9 cellular contexts compared by ENCODE assay signal in the genomic region with DNA sequence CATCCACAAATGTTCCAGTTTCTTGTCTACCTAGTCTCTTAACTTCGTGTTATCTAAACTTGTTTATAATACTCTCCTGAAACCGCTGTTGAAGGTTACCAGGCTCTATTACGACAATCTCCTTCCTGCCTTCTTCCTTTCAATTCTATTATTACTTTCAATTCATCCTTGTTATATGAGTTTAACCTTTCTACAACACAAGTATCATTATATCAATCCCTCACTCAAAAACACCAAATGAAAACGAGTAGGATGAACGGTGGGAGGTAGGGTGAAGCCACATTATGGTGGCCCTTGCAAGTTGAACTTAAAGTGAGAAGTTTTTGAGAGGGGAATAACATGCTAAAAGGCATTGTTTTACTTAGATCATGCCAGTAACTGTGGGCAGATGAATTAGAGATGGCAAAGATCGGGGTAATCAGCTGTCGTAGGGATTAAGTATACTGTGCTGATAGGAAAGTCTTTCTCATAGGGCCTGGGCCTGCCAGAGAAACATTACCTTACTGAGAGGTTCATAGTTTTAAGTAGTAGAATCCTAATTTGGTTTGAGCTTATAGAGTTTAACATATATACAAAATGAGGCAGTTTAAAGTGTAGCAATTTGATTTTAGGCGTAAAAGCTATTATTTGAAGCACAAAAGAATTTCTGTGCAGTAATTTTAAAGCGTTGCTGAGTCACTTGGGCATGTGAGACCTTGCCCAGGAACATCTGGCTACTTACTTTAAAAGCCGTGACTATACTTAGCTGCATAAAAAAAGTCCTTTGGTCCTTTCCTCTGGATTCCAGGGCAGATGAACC. TPM values are rescaled to one million over a fixed set of nuclear protein-coding genes. Genes with fewer than 3 reads are reported as not detected.
DNase-seq lines count a peak whose midpoint lies in the region; ATAC-seq and TF ChIP-seq lines count a peak whose summit lies in the region.
"Had no signal": no experiment of that assay in that cellular context is flagged by ENCODE, and none has a peak within 500 bp of the region (broad histone marks: within the 10 kb centered on the region; RNA-seq: fewer than 3 reads in every experiment).

No MANE protein-coding gene starts in this region.

- H3K27ac ChIP-seq in left ventricle myocardium inferior (replicated peaks) (peak overlapping the region; percentile 58), right atrium auricular region (no peak overlapping the region), PC-9 (no peak overlapping the region), gastroesophageal sphincter (no peak overlapping the region)
- no peak overlapping the region for H3K27ac ChIP-seq in effector memory CD4-positive, alpha-beta T cell (ENCODE audit: insufficient read depth, low read length, poor library complexity, severe bottlenecking)

- no peak for TF ChIP-seq EP300 in gastroesophageal sphincter (IDR thresholded peaks at IDR 0.05)

- no peak for TF ChIP-seq CTCF in left ventricle myocardium inferior (IDR thresholded peaks at IDR 0.05; ENCODE audit: borderline replicate concordance)
- TF ChIP-seq CTCF in right atrium auricular region (IDR thresholded peaks at IDR 0.05): no peak
- no peak for TF ChIP-seq CTCF in PC-9 (conservative IDR thresholded peaks at IDR 0.05)
- TF ChIP-seq CTCF in gastroesophageal sphincter (IDR thresholded peaks at IDR 0.05): no peak

- POLR2A ChIA-PET in PC-9 (lab: Charles Lee; ENCODE audit: unreplicated experiment): no interaction called here
- POLR2A ChIA-PET in HEK293T (lab: Yijun Ruan, JAX): no interaction called here

- H3K9me3 ChIP-seq in left ventricle myocardium inferior (replicated peaks) (no peaks in the 10 kb centered on the region), right atrium auricular region (no peaks in the 10 kb centered on the region), PC-9 (ENCODE audit: insufficient read depth, low read depth) (no peaks in the 10 kb centered on the region), gastroesophageal sphincter (no peaks in the 10 kb centered on the region)
- H3K9me3 ChIP-seq in effector memory CD4-positive, alpha-beta T cell (ENCODE audit: control insufficient read depth, low read length): no peaks in the 10 kb centered on the region

- H3K4me1 ChIP-seq in left ventricle myocardium inferior (peaks cover 36% of the 10 kb centered on the region), right atrium auricular region (peaks cover 0 to 13% of the 10 kb centered on the region in 2 donors), PC-9 (replicated peaks; ENCODE audit: insufficient read depth) (peaks cover 6% of the 10 kb centered on the region), gastroesophageal sphincter (peaks cover 0 to 16% (median 0%) of the 10 kb centered on the region in 3 donors)
- H3K4me1 ChIP-seq in effector memory CD4-positive, alpha-beta T cell (ENCODE audit: control insufficient read depth, insufficient read depth, low read length, poor library complexity, severe bottlenecking): peaks cover 17% of the 10 kb centered on the region

- peak overlapping the region; percentile 55; the same call in 1 of the 2 replicates for H2AFZ ChIP-seq in PC-9

- H3K36me3 ChIP-seq in left ventricle myocardium inferior (no peaks in the 10 kb centered on the region), right atrium auricular region (no peaks in the 10 kb centered on the region), PC-9 (ENCODE audit: low read depth) (no peaks in the 10 kb centered on the region), gastroesophageal sphincter (no peaks in the 10 kb centered on the region)
- H3K36me3 ChIP-seq in effector memory CD4-positive, alpha-beta T cell (ENCODE audit: control insufficient read depth, insufficient read depth, low read length): no peaks in the 10 kb centered on the region

- CTCF ChIA-PET in PC-9 (lab: Charles Lee): no interaction called here
- CTCF ChIA-PET in HEK293T (lab: Yijun Ruan, JAX): no interaction called here

- H3K4me3 ChIP-seq in left ventricle myocardium inferior: no peak overlapping the region
- no peak overlapping the region for H3K4me3 ChIP-seq in right atrium auricular region
- H3K4me3 ChIP-seq in PC-9: no peak overlapping the region
- H3K4me3 ChIP-seq in effector memory CD4-positive, alpha-beta T cell (ENCODE audit: insufficient read depth, low read depth, low read length, poor library complexity, severe bottlenecking): peak overlapping the region; percentile 1
- no peak overlapping the region for H3K4me3 ChIP-seq in gastroesophageal sphincter

- H3K27me3 Mint-ChIP-seq in stimulated activated naive CD8-positive, alpha-beta T cell treated with anti-CD3 and anti-CD28 coated beads, Interleukin-15, Interleukin-2, amounts not matched to agents 100 ng/mL and 50 ng/mL, for 24 hours: no peaks in the 10 kb centered on the region

- H3K36me3 Mint-ChIP-seq in stimulated activated naive CD8-positive, alpha-beta T cell treated with anti-CD3 and anti-CD28 coated beads, Interleukin-15, Interleukin-2, amounts not matched to agents 100 ng/mL and 50 ng/mL, for 24 hours (ENCODE audit: low read depth): no peaks in the 10 kb centered on the region
- H3K36me3 Mint-ChIP-seq: brain had no signal

- H3K4me2 ChIP-seq in PC-9: no peak overlapping the region

- H4K20me1 ChIP-seq in PC-9 (ENCODE audit: insufficient read depth): no peaks in the 10 kb centered on the region

- TF ChIP-seq POLR2A in gastroesophageal sphincter (IDR thresholded peaks at IDR 0.05): no peak

- WGBS in gastroesophageal sphincter (ENCODE audit: low coverage in 1 of 2), 2 donors: 61 to 76% methylated on average over 10 of the region's 10 CpGs

- H3K9me2 ChIP-seq in PC-9 (ENCODE audit: insufficient read depth): no peaks in the 10 kb centered on the region

- intact Hi-C loops in left ventricle myocardium inferior (cut with micrococcal nuclease) (no loop called here), PC-9 (cut with micrococcal nuclease; ENCODE audit: unreplicated experiment) (no loop called here)

- H3K4me3 Mint-ChIP-seq in stimulated activated naive CD8-positive, alpha-beta T cell treated with anti-CD3 and anti-CD28 coated beads, Interleukin-15, Interleukin-2, amounts not matched to agents 100 ng/mL and 50 ng/mL, for 24 hours: peak overlapping the region; percentile 32

- no TSS peak for BruUV-seq in PC-9 (replicated peaks; lab: Mats Ljungman, UMichigan)

- H3K27ac Mint-ChIP-seq in stimulated activated naive CD8-positive, alpha-beta T cell treated with anti-CD3 and anti-CD28 coated beads, Interleukin-15, Interleukin-2, amounts not matched to agents 100 ng/mL and 50 ng/mL, for 24 hours: peak overlapping the region; percentile 70

- H3K9me3 Mint-ChIP-seq in stimulated activated naive CD8-positive, alpha-beta T cell treated with anti-CD3 and anti-CD28 coated beads, Interleukin-15, Interleukin-2, amounts not matched to agents 100 ng/mL and 50 ng/mL, for 24 hours: no peaks in the 10 kb centered on the region
- H3K9me3 Mint-ChIP-seq: brain had no signal

- peaks cover 46% of the 10 kb centered on the region for H3K4me1 Mint-ChIP-seq in stimulated activated naive CD8-positive, alpha-beta T cell treated with anti-CD3 and anti-CD28 coated beads, Interleukin-15, Interleukin-2, amounts not matched to agents 100 ng/mL and 50 ng/mL, for 24 hours (ENCODE audit: low read depth)

- H3K79me2 ChIP-seq in PC-9 (ENCODE audit: low read depth): peaks cover 11% of the 10 kb centered on the region

- ATAC-seq in gastroesophageal sphincter: no peak

- H3K27me3 ChIP-seq in left ventricle myocardium inferior (ENCODE audit: low read depth): no peaks in the 10 kb centered on the region
- no peaks in the 10 kb centered on the region for H3K27me3 ChIP-seq in right atrium auricular region
- no peaks in the 10 kb centered on the region for H3K27me3 ChIP-seq in PC-9 (ENCODE audit: insufficient read depth, low read depth)
- H3K27me3 ChIP-seq in effector memory CD4-positive, alpha-beta T cell (replicated peaks; ENCODE audit: control insufficient read depth, insufficient read depth, low read length, poor library complexity, severe bottlenecking): no peaks in the 10 kb centered on the region
- peaks cover 6% of the 10 kb centered on the region for H3K27me3 ChIP-seq in gastroesophageal sphincter

- 0 out of 2 replicates have a peak, but pooled peaks cover 11% of the 10 kb centered on the region for H3F3A ChIP-seq in PC-9 (ENCODE audit: insufficient read depth, low read depth)

- DNase-seq in left ventricle myocardium inferior (no peak), right atrium auricular region (ENCODE audit: low spot score) (no peak), PC-9 (no peak), NCI-H510A treated with DMSO at 0.1 percent for 48 hours (lab: John Stamatoyannopoulos, UW) (no peak), HEK293T (ENCODE audit: extremely low spot score) (no peak)
- no peak for DNase-seq in effector memory CD4-positive, alpha-beta T cell

TF ChIP-seq in HEK293T, 16 proteins besides CTCF, POLR2A, EP300 and RAD21:
- no peak for TF ChIP-seq FOXA1 (IDR thresholded peaks at IDR 0.05)
- no peak for TF ChIP-seq SUZ12 (IDR thresholded peaks at IDR 0.05)
- TF ChIP-seq, protein P1, sequence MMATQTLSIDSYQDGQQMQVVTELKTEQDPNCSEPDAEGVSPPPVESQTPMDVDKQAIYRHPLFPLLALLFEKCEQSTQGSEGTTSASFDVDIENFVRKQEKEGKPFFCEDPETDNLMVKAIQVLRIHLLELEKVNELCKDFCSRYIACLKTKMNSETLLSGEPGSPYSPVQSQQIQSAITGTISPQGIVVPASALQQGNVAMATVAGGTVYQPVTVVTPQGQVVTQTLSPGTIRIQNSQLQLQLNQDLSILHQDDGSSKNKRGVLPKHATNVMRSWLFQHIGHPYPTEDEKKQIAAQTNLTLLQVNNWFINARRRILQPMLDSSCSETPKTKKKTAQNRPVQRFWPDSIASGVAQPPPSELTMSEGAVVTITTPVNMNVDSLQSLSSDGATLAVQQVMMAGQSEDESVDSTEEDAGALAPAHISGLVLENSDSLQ (IDR thresholded peaks at IDR 0.05): no peak
- no peak for TF ChIP-seq TARDBP (IDR thresholded peaks at IDR 0.05)
- no peak for TF ChIP-seq ZNF384 (IDR thresholded peaks at IDR 0.05)
- TF ChIP-seq NFRKB (IDR thresholded peaks at IDR 0.05): no peak
- no peak for TF ChIP-seq LEF1 (IDR thresholded peaks at IDR 0.05; ENCODE audit: borderline replicate concordance)
- no peak for TF ChIP-seq HDGF (IDR thresholded peaks at IDR 0.05; ENCODE audit: borderline replicate concordance)

RNA-seq across cellular contexts. Expression of a gene that starts 3.4 kb away (rescaled TPM):
- total RNA-seq in left ventricle myocardium inferior: 5.9 TPM
- 1 to 10 TPM; 6.5 to 7.0 TPM for total RNA-seq in right atrium auricular region
- total RNA-seq in PC-9 (2021): 13.4 and 20.6 TPM in 2 replicates
- 10 to 100 TPM in 1 of 4 donors, 1 to 10 TPM in 3; 7.8 to 11.4 (median 8.8) TPM for total RNA-seq in gastroesophageal sphincter

RNA-seq across cellular contexts. Expression of a gene that starts 34.5 kb away (rescaled TPM):
- total RNA-seq in left ventricle myocardium inferior: 770 TPM
- total RNA-seq in right atrium auricular region: 1,000 to 10,000 TPM; 1,059 to 1,395 TPM
- total RNA-seq in PC-9 (2021): 1,834 and 1,944 TPM in 2 replicates
- total RNA-seq in gastroesophageal sphincter: 1,000 to 10,000 TPM in 3 of 4 donors, 100 to 1,000 TPM in 1; 852 to 2,330 (median 1,498) TPM

RNA-seq across cellular contexts. Expression of a gene that starts 44.1 kb away (rescaled TPM):
- total RNA-seq in left ventricle myocardium inferior (10.3 TPM), right atrium auricular region (10 to 100 TPM in 1 of 2 donors, 1 to 10 TPM in 1; 9.8 to 10.4 TPM), PC-9 (2021) (18.0 and 22.1 TPM in 2 replicates), gastroesophageal sphincter (10 to 100 TPM; 17.1 to 32.7 (median 23.6) TPM)

RNA-seq across cellular contexts. Expression of a gene that starts 58.0 kb away (rescaled TPM):
- total RNA-seq in left ventricle myocardium inferior (47.9 TPM), right atrium auricular region (10 to 100 TPM; 22.9 to 49.8 TPM), PC-9 (2021) (12.0 and 12.8 TPM in 2 replicates), gastroesophageal sphincter (10 to 100 TPM; 12.5 to 32.8 (median 18.9) TPM)
